Comparison of ENCODE assay signal across 8 cellular contexts in the genomic region with DNA sequence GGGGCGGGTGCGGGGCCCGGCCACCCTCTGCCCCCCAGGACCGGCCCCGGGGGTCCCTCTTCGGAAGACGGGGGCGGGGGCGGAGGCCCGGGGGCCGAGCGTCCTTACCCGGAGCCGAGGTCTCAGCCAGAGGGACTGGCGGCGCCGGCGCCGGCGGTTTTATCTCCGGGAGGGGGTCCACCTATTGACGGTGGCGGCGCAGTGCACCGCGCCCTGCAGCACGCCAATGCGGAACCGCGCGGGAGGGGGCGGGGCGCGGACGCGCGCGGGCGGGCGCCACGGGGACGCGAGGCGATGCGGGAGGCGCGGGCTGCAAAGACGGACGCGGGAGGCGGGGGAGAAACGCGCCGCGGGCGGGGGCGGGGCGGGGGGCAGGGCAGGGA. TPM values are rescaled to one million over a fixed set of nuclear protein-coding genes. Genes with fewer than 3 reads are reported as not detected.
A peak's percentile ranks its signal among the peaks of the same experiment; 100 is the strongest.
DNase-seq lines count a peak whose midpoint lies in the region; ATAC-seq and TF ChIP-seq lines count a peak whose summit lies in the region.

TSS of gene EEF1A2 (minus strand) at position 134 of the 383 bp plus-strand sequence. CDS start 1,320 bp downstream, outside the sequence.

- H3K9ac ChIP-seq in SK-N-SH, result no peak within 1 kb of the TSS

- H3K4me1 ChIP-seq in SK-N-SH (ENCODE audit: control insufficient read depth in 1 of 2, insufficient read depth in 2 of 2, low read depth in 1 of 2, low read length in 1 of 2), result peaks cover 0 to 51% of the 10 kb centered on the region in 2 experiments; a peak in 1 of 4 replicates
- no peaks in the 10 kb centered on the region for H3K4me1 ChIP-seq in PC-9 (replicated peaks; ENCODE audit: insufficient read depth)
- H3K4me1 ChIP-seq in right lobe of liver, result no peaks in the 10 kb centered on the region
- H3K4me1 ChIP-seq in thymus (ENCODE audit: control insufficient read depth, insufficient read depth, low read length), result no peaks in the 10 kb centered on the region

- POLR2A ChIA-PET in SK-N-SH (lab: Yijun Ruan, JAX) (no interaction called here), PC-9 (lab: Charles Lee; ENCODE audit: unreplicated experiment) (no interaction called here)

- H3K9me3 ChIP-seq in SK-N-SH (no peaks in the 10 kb centered on the region), PC-9 (ENCODE audit: insufficient read depth, low read depth) (no peaks in the 10 kb centered on the region), right lobe of liver (no peaks in the 10 kb centered on the region), thymus (ENCODE audit: control insufficient read depth) (no peaks in the 10 kb centered on the region)

- H3K9me2 ChIP-seq in SK-N-SH, result no peaks in the 10 kb centered on the region
- H3K9me2 ChIP-seq in PC-9 (ENCODE audit: insufficient read depth), result no peaks in the 10 kb centered on the region

- H3F3A ChIP-seq in SK-N-SH (replicated peaks; ENCODE audit: insufficient read depth) (peaks cover 7% of the 10 kb centered on the region), PC-9 (ENCODE audit: insufficient read depth, low read depth) (peaks cover 9% of the 10 kb centered on the region)

- peak within 1 kb of the TSS; percentile 69 for H3K4me2 ChIP-seq in SK-N-SH
- peak within 1 kb of the TSS; percentile 51 for H3K4me2 ChIP-seq in PC-9

- intact Hi-C loops in PC-9 (cut with micrococcal nuclease; ENCODE audit: unreplicated experiment), result loop anchor here (10.0 kb wide), 1 partner anchor 54 kb away; no protein-coding TSS in a partner anchor
- intact Hi-C loops in right lobe of liver (cut with DNase I), result no loop called here

- H3K27ac ChIP-seq in SK-N-SH (ENCODE audit: low read depth in 2 of 2, low read length in 1 of 2) (peak within 1 kb of the TSS in 1 of 2 experiments; percentile 82; a peak in 2 of 4 replicates), PC-9 (no peak within 1 kb of the TSS), caudate nucleus (ENCODE audit: low read depth, low read length) (no peak within 1 kb of the TSS), right lobe of liver (no peak within 1 kb of the TSS), thymus (ENCODE audit: low read depth) (no peak within 1 kb of the TSS)

- H3K36me3 ChIP-seq in SK-N-SH (replicated peaks in 1 of 2; ENCODE audit: control insufficient read depth in 1 of 2, insufficient read depth in 2 of 2, low read length in 1 of 2) (peaks cover 0 to 6% of the 10 kb centered on the region in 2 experiments), PC-9 (ENCODE audit: low read depth) (no peaks in the 10 kb centered on the region), right lobe of liver (no peaks in the 10 kb centered on the region), thymus (ENCODE audit: control insufficient read depth, insufficient read depth) (no peaks in the 10 kb centered on the region)

- H4K20me1 ChIP-seq in SK-N-SH (ENCODE audit: insufficient read depth) (no peaks in the 10 kb centered on the region; the same call in 1 of the 2 replicates), PC-9 (ENCODE audit: insufficient read depth) (peaks cover 3% of the 10 kb centered on the region; the same call in 1 of the 2 replicates)

- no peak; the same call in 1 of the 2 replicates for TF ChIP-seq CTCF in SK-N-SH (IDR thresholded peaks at IDR 0.05)
- TF ChIP-seq CTCF in PC-9 (conservative IDR thresholded peaks at IDR 0.05), result no peak
- TF ChIP-seq CTCF in right lobe of liver (IDR thresholded peaks at IDR 0.05), result no peak

- CTCF ChIA-PET in SK-N-SH (lab: Yijun Ruan, JAX) (interaction anchor here (1.1 kb wide), 1 partner anchor 28 kb away, joined by 3 read pairs; no protein-coding TSS in a partner anchor), PC-9 (lab: Charles Lee) (no interaction called here)

- under 1% methylated on average over 17 of the region's 58 CpGs for WGBS in SK-N-SH (ENCODE audit: low lambda C conversion rate)
- WGBS in right lobe of liver (ENCODE audit: insufficient coverage, low coverage, low lambda C conversion rate, missing lambda C conversion rate), result 0% methylated on average over 13 of the region's 58 CpGs
- WGBS in thymus, result 1% methylated on average over 58 of the region's 58 CpGs

- DNase-seq in SK-N-SH (peak; percentile 87), PC-9 (peak in 1 of 2 experiments; percentile 32), caudate nucleus (lab: John Stamatoyannopoulos, UW) (peak in 32 of 61 donors; percentile 11 to 72 (median 42)), right lobe of liver (peak in 2 of 3 donors; percentile 41 to 50)

- no peak for TF ChIP-seq EP300 in SK-N-SH (IDR thresholded peaks at IDR 0.05; ENCODE audit: borderline replicate concordance in 1 of 2, low read depth in 1 of 2, low read length in 1 of 2)

- no TSS peak for BruUV-seq in PC-9 (replicated peaks; lab: Mats Ljungman, UMichigan)

- ATAC-seq in SK-N-SH treated with all-trans-retinoic acid at 6 μM for 48 hours (no peak), right lobe of liver (no peak), HG03196 (IDR thresholded peaks at IDR 0.05; ENCODE audit: unreplicated experiment) (no peak), HG03342 (IDR thresholded peaks at IDR 0.05; ENCODE audit: unreplicated experiment) (no peak)

- TF ChIP-seq POLR2A in right lobe of liver (IDR thresholded peaks at IDR 0.05), result no peak

- H2AFZ ChIP-seq in SK-N-SH (ENCODE audit: low read depth) (no peak within 1 kb of the TSS), PC-9 (no peak within 1 kb of the TSS)

- no peaks in the 10 kb centered on the region for H3K79me2 ChIP-seq in SK-N-SH (ENCODE audit: insufficient read depth)
- H3K79me2 ChIP-seq in PC-9 (ENCODE audit: low read depth), result no peaks in the 10 kb centered on the region

- peak within 1 kb of the TSS; percentile 52 to 53 for H3K4me3 ChIP-seq in SK-N-SH (ENCODE audit: low read depth in 2 of 2, low read length in 1 of 2)
- H3K4me3 ChIP-seq in PC-9, result peak within 1 kb of the TSS; percentile 50; the same call in 1 of the 2 replicates
- peak within 1 kb of the TSS in 1 of 3 donors; percentile 19 for H3K4me3 ChIP-seq in right lobe of liver
- peak within 1 kb of the TSS; percentile 40 for H3K4me3 ChIP-seq in thymus (ENCODE audit: low read length)

- H3K27me3 ChIP-seq in SK-N-SH (ENCODE audit: insufficient read depth) (no peaks in the 10 kb centered on the region), PC-9 (ENCODE audit: insufficient read depth, low read depth) (peaks cover 36% of the 10 kb centered on the region), right lobe of liver (peaks cover 0 to 7% of the 10 kb centered on the region in 2 donors), thymus (ENCODE audit: control insufficient read depth, insufficient read depth) (peaks cover 49% of the 10 kb centered on the region)

- no peak for TF ChIP-seq RAD21 in SK-N-SH (IDR thresholded peaks at IDR 0.05; ENCODE audit: low read length)

TF ChIP-seq in SK-N-SH, 30 proteins besides CTCF, POLR2A, EP300 and RAD21:
- TF ChIP-seq YY1 (IDR thresholded peaks at IDR 0.05; ENCODE audit: low read depth), result no peak
- no peak for TF ChIP-seq RFX5 (IDR thresholded peaks at IDR 0.05; ENCODE audit: low read length)
- no peak for TF ChIP-seq RXRA (IDR thresholded peaks at IDR 0.05; ENCODE audit: borderline replicate concordance, low read depth)
- 0 out of 2 replicates have a peak, but pooled peaks have one; percentile 6 for TF ChIP-seq MXI1 (IDR thresholded peaks at IDR 0.05; ENCODE audit: low read depth, low read length)
- TF ChIP-seq SIN3A (IDR thresholded peaks at IDR 0.05; ENCODE audit: borderline replicate concordance, low read depth, low read length), result no peak
- TF ChIP-seq RCOR1 (IDR thresholded peaks at IDR 0.05; ENCODE audit: low read length), result no peak

TF ChIP-seq in SK-N-SH treated with all-trans-retinoic acid at 6 μM for 48 hours, 23 proteins besides CTCF, POLR2A, EP300 and RAD21 (continues in another document):
- TF ChIP-seq BACH2 (CRISPR knock-in tag; IDR thresholded peaks at IDR 0.05; ENCODE audit: borderline replicate concordance), result no peak
- TF ChIP-seq ZNF70 (CRISPR knock-in tag; IDR thresholded peaks at IDR 0.05), result no peak
- TF ChIP-seq, protein P1, sequence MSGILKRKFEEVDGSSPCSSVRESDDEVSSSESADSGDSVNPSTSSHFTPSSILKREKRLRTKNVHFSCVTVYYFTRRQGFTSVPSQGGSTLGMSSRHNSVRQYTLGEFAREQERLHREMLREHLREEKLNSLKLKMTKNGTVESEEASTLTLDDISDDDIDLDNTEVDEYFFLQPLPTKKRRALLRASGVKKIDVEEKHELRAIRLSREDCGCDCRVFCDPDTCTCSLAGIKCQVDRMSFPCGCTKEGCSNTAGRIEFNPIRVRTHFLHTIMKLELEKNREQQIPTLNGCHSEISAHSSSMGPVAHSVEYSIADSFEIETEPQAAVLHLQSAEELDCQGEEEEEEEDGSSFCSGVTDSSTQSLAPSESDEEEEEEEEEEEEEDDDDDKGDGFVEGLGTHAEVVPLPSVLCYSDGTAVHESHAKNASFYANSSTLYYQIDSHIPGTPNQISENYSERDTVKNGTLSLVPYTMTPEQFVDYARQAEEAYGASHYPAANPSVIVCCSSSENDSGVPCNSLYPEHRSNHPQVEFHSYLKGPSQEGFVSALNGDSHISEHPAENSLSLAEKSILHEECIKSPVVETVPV (CRISPR knock-in tag; IDR thresholded peaks at IDR 0.05), result no peak
- TF ChIP-seq OSR1 (CRISPR knock-in tag; IDR thresholded peaks at IDR 0.05), result no peak
- TF ChIP-seq CREB5 (CRISPR knock-in tag; IDR thresholded peaks at IDR 0.05; ENCODE audit: low read depth), result no peak
- no peak for TF ChIP-seq ESRRG (CRISPR knock-in tag; IDR thresholded peaks at IDR 0.05)
- TF ChIP-seq ZNF8 (CRISPR knock-in tag; IDR thresholded peaks at IDR 0.05), result no peak
- TF ChIP-seq CSDC2 (CRISPR knock-in tag; IDR thresholded peaks at IDR 0.05), result no peak
- no peak for TF ChIP-seq RARB (CRISPR knock-in tag; IDR thresholded peaks at IDR 0.05)
- TF ChIP-seq TCF4 (CRISPR knock-in tag; IDR thresholded peaks at IDR 0.05; ENCODE audit: borderline replicate concordance), result no peak

RNA-seq across cellular contexts. Expression of gene EEF1A2, which starts in this region (rescaled TPM):
- 9.2 and 16.5 TPM in 2 replicates for polyA plus RNA-seq in SK-N-SH (2012; rRNA removed)
- polyA plus RNA-seq in SK-N-SH (2012; cell fraction: cytosol; rRNA removed), result 14.3 and 20.1 TPM in 2 replicates
- polyA plus RNA-seq in SK-N-SH (2012; cell fraction: nucleus; rRNA removed), result 21.6 and 29.5 TPM in 2 replicates
- total RNA-seq in PC-9 (2021), result 75.2 and 90.2 TPM in 2 replicates
- 100 to 1,000 TPM in 2 of 6 experiments, 1 to 10 TPM in 1, under 1 TPM in 3; 0.22 to 153 (median 1.0) TPM for total RNA-seq in right lobe of liver
- polyA plus RNA-seq in thymus, result 2.2 TPM
